In genomic region chrX:50158616-50159015, GRCh38 we compare ENCODE assay signal across 27 cellular contexts. TPM values are rescaled to one million over a fixed set of nuclear protein-coding genes. Genes with fewer than 3 reads are reported as not detected.
DNase-seq lines count a peak whose midpoint lies in the region; ATAC-seq and TF ChIP-seq lines count a peak whose summit lies in the region.
"Had no signal": no experiment of that assay in that cellular context is flagged by ENCODE, and none has a peak within 500 bp of the region (broad histone marks: within the 10 kb centered on the region; RNA-seq: fewer than 3 reads in every experiment).

No MANE protein-coding gene starts in this region.

- H3K36me3 Mint-ChIP-seq in nephron progenitor cell (ENCODE audit: low read depth), result peaks cover 4% of the 10 kb centered on the region
- H3K36me3 Mint-ChIP-seq: CD8-positive, alpha-beta memory T cell had no signal

- H3K27me3 ChIP-seq in colonic mucosa, result no peaks in the 10 kb centered on the region
- H3K27me3 ChIP-seq: SJCRH30 had no signal

- H3K9me3 Mint-ChIP-seq in nephron progenitor cell, result peaks cover 59% of the 10 kb centered on the region
- H3K9me3 Mint-ChIP-seq: CD8-positive, alpha-beta memory T cell had no signal

- no peak overlapping the region for H3K4me3 ChIP-seq in colonic mucosa
- H3K4me3 ChIP-seq: SJCRH30 had no signal

- peaks cover 32% of the 10 kb centered on the region for H3K4me1 Mint-ChIP-seq in nephron progenitor cell
- H3K4me1 Mint-ChIP-seq: B cell; CD8-positive, alpha-beta memory T cell had no signal

- H3K27ac ChIP-seq in colonic mucosa, result peak overlapping the region; percentile 41
- H3K27ac ChIP-seq: C4-2B, SJCRH30 had no signal

- H3K4me1 ChIP-seq in colonic mucosa, result no peaks in the 10 kb centered on the region
- H3K4me1 ChIP-seq: SJCRH30 had no signal

- no peak for TF ChIP-seq CTCF in colonic mucosa (IDR thresholded peaks at IDR 0.05)
- TF ChIP-seq CTCF in nephron progenitor cell (IDR thresholded peaks at IDR 0.05), result no peak

- peaks cover 7% of the 10 kb centered on the region for H3K27me3 Mint-ChIP-seq in nephron progenitor cell (ENCODE audit: low read depth, poor library complexity)

- no peaks in the 10 kb centered on the region for H3K36me3 ChIP-seq in colonic mucosa
- H3K36me3 ChIP-seq: SJCRH30 had no signal

- H3K9me3 ChIP-seq in colonic mucosa, result no peaks in the 10 kb centered on the region
- H3K9me3 ChIP-seq: SJCRH30 had no signal

- no peak overlapping the region for H3K9ac ChIP-seq in colonic mucosa (ENCODE audit: low read depth in 2 of 2, low read length in 2 of 2)

- H3K4me3 Mint-ChIP-seq in nephron progenitor cell, result no peak overlapping the region
- H3K4me3 Mint-ChIP-seq: B cell; CD8-positive, alpha-beta memory T cell had no signal

- intact Hi-C loops in colonic mucosa (cut with DNase I), result no loop called here

- H3K27ac Mint-ChIP-seq in nephron progenitor cell, result peak overlapping the region; percentile 96
- H3K27ac Mint-ChIP-seq: B cell; CD8-positive, alpha-beta memory T cell had no signal

- DNase-seq in HuH-7 (ENCODE audit: low spot score) (peak; percentile 53), colonic mucosa (peak; percentile 34), nephron progenitor cell (no peak), CD1c-positive myeloid dendritic cell (ENCODE audit: extremely low spot score) (no peak), NOMO-1 (lab: John Stamatoyannopoulos, UW; ENCODE audit: unreplicated experiment in 2 of 2) (no peak)
- DNase-seq: CD8-positive, alpha-beta memory T cell; DMS 273 treated with DMSO at 0.1 percent for 48 hours; DMS79; EL; GF-D8; GOT3; HCEC 1CT; Kasumi-1; NCI-H2029; NCI-H446; NCI-H524 treated with DMSO at 0.1 percent for 48 hours; NCI-H774; PC-3; SJCRH30 had no signal

- no peak for ATAC-seq in HG02852 (IDR thresholded peaks at IDR 0.05; ENCODE audit: unreplicated experiment)
- no peak for ATAC-seq in HG02885 (IDR thresholded peaks at IDR 0.05; ENCODE audit: poor library complexity, unreplicated experiment)
- ATAC-seq: PC-3, Right ventricle myocardium inferior, SK-N-SH treated with all-trans-retinoic acid at 6 μM for 48 hours had no signal

RNA-seq across cellular contexts. Expression of gene AKAP4, which starts 42.2 kb away (rescaled TPM):
- total RNA-seq in colonic mucosa, result not detected
- total RNA-seq: B cell; CD8-positive, alpha-beta memory T cell; MCF 10A; PC-3; Right ventricle myocardium inferior; RPMI7951; SJCRH30 had no signal

RNA-seq across cellular contexts. Expression of gene CCNB3, which starts 45.9 kb away (rescaled TPM):
- under 1 TPM; 0.11 to 0.30 TPM for total RNA-seq in colonic mucosa

Comparison
In these comparisons a context has a peak if more than half of its experiments do, and no peak if none do; other contexts are left out.
1. DNase-seq: peak in HuH-7 (single experiment) and colonic mucosa (single experiment); none in nephron progenitor cell (single experiment), CD1c-positive myeloid dendritic cell (single experiment) and NOMO-1 (0 of 2).